ENCODE assay signal across 8 cellular contexts in genomic region chr9:73133042-73133651, GRCh38. TPM values are rescaled to one million over a fixed set of nuclear protein-coding genes. Genes with fewer than 3 reads are reported as not detected.
DNase-seq lines count a peak whose midpoint lies in the region; ATAC-seq, FAIRE-seq and TF ChIP-seq lines count a peak whose summit lies in the region.

No MANE protein-coding gene starts in this region.

- peak; percentile 18 for ATAC-seq in Right ventricle myocardium superior (ENCODE audit: poor library complexity)
- ATAC-seq in Right ventricle myocardium inferior, result no peak
- ATAC-seq in activated CD8-positive, alpha-beta T cell treated with anti-CD3 and anti-CD28 coated beads for 36 hours, result no peak
- ATAC-seq in GM21360 (IDR thresholded peaks at IDR 0.05; ENCODE audit: unreplicated experiment), result no peak
- no peak for ATAC-seq in HG03520 (IDR thresholded peaks at IDR 0.05; ENCODE audit: unreplicated experiment)

- H3K27me3 ChIP-seq in keratinocyte (ENCODE audit: control insufficient read depth, extremely low read depth, insufficient read depth, low read length) (no peaks in the 10 kb centered on the region), uterus (no peaks in the 10 kb centered on the region)

- TF ChIP-seq POLR2A in uterus (IDR thresholded peaks at IDR 0.05), result no peak

- DNase-seq in Right ventricle myocardium superior, result no peak
- no peak for DNase-seq in Right ventricle myocardium inferior (ENCODE audit: missing footprints)
- DNase-seq in activated CD8-positive, alpha-beta T cell treated with anti-CD3 and anti-CD28 coated beads for 36 hours, result no peak
- no peak for DNase-seq in keratinocyte (ENCODE audit: low read depth, low spot score)
- no peak for DNase-seq in uterus
- no peak for DNase-seq in EL

- peaks cover 55% of the 10 kb centered on the region for H3K4me1 ChIP-seq in keratinocyte (ENCODE audit: control insufficient read depth, extremely low read depth, insufficient read depth, low read length)
- no peaks in the 10 kb centered on the region for H3K4me1 ChIP-seq in uterus

- dilution Hi-C loops in keratinocyte (cut with MboI; ENCODE audit: extremely low pct_ligation_motif_present, low sequenced_read_pairs), result no loop called here

- peak overlapping the region; percentile 75 for H3K9ac ChIP-seq in keratinocyte (ENCODE audit: control insufficient read depth, extremely low read depth, insufficient read depth, low read length)

- H3K9me3 ChIP-seq in keratinocyte (ENCODE audit: control insufficient read depth, low read depth, low read length), result no peaks in the 10 kb centered on the region
- H3K9me3 ChIP-seq in uterus, result no peaks in the 10 kb centered on the region

- intact Hi-C loops in Right ventricle myocardium superior (cut with DNase I) (no loop called here), Right ventricle myocardium inferior (cut with DNase I) (loop anchor here (2.0 kb wide), 1 partner anchor 20 kb away; no protein-coding TSS in a partner anchor), uterus (cut with DNase I; ENCODE audit: low total_unique reads) (no loop called here)
- intact Hi-C loops in activated CD8-positive, alpha-beta T cell treated with anti-CD3 and anti-CD28 coated beads for 36 hours (cut with micrococcal nuclease), result loop anchor here (2.0 kb wide), 1 partner anchor 16 kb away; no protein-coding TSS in a partner anchor

- peak overlapping the region; percentile 88 for H3K4me2 ChIP-seq in keratinocyte (ENCODE audit: control insufficient read depth, extremely low read depth, insufficient read depth, low read depth, low read length)

- no peak overlapping the region for H2AFZ ChIP-seq in keratinocyte (ENCODE audit: control insufficient read depth, low read length)

- H3K9me1 ChIP-seq in keratinocyte (ENCODE audit: control insufficient read depth, extremely low read depth, insufficient read depth, low read length), result no peaks in the 10 kb centered on the region

- no peak for TF ChIP-seq CTCF in activated CD8-positive, alpha-beta T cell treated with anti-CD3 and anti-CD28 coated beads for 36 hours (IDR thresholded peaks at IDR 0.05)
- TF ChIP-seq CTCF in keratinocyte (optimal IDR thresholded peaks at IDR 0.05 in 1 of 3, IDR thresholded peaks at IDR 0.05 in 1 of 3, conservative IDR thresholded peaks at IDR 0.05 in 1 of 3; ENCODE audit: extremely low read depth in 1 of 3, insufficient read depth in 2 of 3, low read length in 3 of 3) (no peak), uterus (IDR thresholded peaks at IDR 0.05) (no peak)

- no peaks in the 10 kb centered on the region for H3K9me3 Mint-ChIP-seq in activated CD8-positive, alpha-beta T cell treated with anti-CD3 and anti-CD28 coated beads for 36 hours

- H3K36me3 ChIP-seq in keratinocyte (ENCODE audit: control insufficient read depth in 2 of 2, extremely low read depth in 1 of 2, insufficient read depth in 2 of 2, low read length in 2 of 2) (no peaks in the 10 kb centered on the region), uterus (no peaks in the 10 kb centered on the region)

- no peak for FAIRE-seq in keratinocyte (lab: Jason Lieb, UNC)

- peaks cover 38% of the 10 kb centered on the region for H3K4me1 Mint-ChIP-seq in activated CD8-positive, alpha-beta T cell treated with anti-CD3 and anti-CD28 coated beads for 36 hours (ENCODE audit: low read depth)

- H3K4me3 Mint-ChIP-seq in activated CD8-positive, alpha-beta T cell treated with anti-CD3 and anti-CD28 coated beads for 36 hours, result peak overlapping the region; percentile 78

- no peaks in the 10 kb centered on the region for H4K20me1 ChIP-seq in keratinocyte (ENCODE audit: control insufficient read depth, extremely low read depth, insufficient read depth, low read length)

- H3K36me3 Mint-ChIP-seq in activated CD8-positive, alpha-beta T cell treated with anti-CD3 and anti-CD28 coated beads for 36 hours (ENCODE audit: low read depth), result peaks cover 1% of the 10 kb centered on the region

- H3K79me2 ChIP-seq in keratinocyte (ENCODE audit: control insufficient read depth, insufficient read depth, low read length), result no peaks in the 10 kb centered on the region

- H3K27ac ChIP-seq in keratinocyte (ENCODE audit: control insufficient read depth, insufficient read depth, low read length), result peak overlapping the region; percentile 94
- H3K27ac ChIP-seq in uterus, result peak overlapping the region; percentile 78 to 86

- CTCF ChIA-PET in activated CD8-positive, alpha-beta T cell treated with anti-CD3 and anti-CD28 coated beads for 36 hours (lab: Charles Lee), result interaction anchor here (1.2 to 3.4 kb wide), 6 partner anchors 16 to 50 kb away, joined by 3 to 11 read pairs (median 4); partner anchors contain the start of gene ANXA1

- no peak overlapping the region for H3K4me3 ChIP-seq in keratinocyte (ENCODE audit: control insufficient read depth in 2 of 3, extremely low read depth in 1 of 3, insufficient read depth in 2 of 3, low read depth in 1 of 3, low read length in 3 of 3)
- H3K4me3 ChIP-seq in uterus, result peak overlapping the region in 1 of 2 donors; percentile 44

- H3K27me3 Mint-ChIP-seq in activated CD8-positive, alpha-beta T cell treated with anti-CD3 and anti-CD28 coated beads for 36 hours, result no peaks in the 10 kb centered on the region

- POLR2A ChIA-PET in activated CD8-positive, alpha-beta T cell treated with anti-CD3 and anti-CD28 coated beads for 36 hours (lab: Charles Lee), result interaction anchor here (0.8 to 1.0 kb wide), 3 partner anchors 9 to 22 kb away, joined by 3 to 5 read pairs (median 4); no protein-coding TSS in a partner anchor

- H3K27ac Mint-ChIP-seq in activated CD8-positive, alpha-beta T cell treated with anti-CD3 and anti-CD28 coated beads for 36 hours, result peak overlapping the region; percentile 93

RNA-seq across cellular contexts. Expression of gene ANXA1, which starts 18.5 kb away (rescaled TPM):
- 53.1 TPM for total RNA-seq in Right ventricle myocardium superior
- 75.7 TPM for total RNA-seq in Right ventricle myocardium inferior
- total RNA-seq in activated CD8-positive, alpha-beta T cell treated with anti-CD3 and anti-CD28 coated beads for 36 hours, result 10 to 100 TPM; 33.5 to 36.5 TPM
- 972 to 1,449 TPM (median 1,028 TPM) in 3 replicates for polyA plus RNA-seq in keratinocyte
- polyA plus RNA-seq in keratinocyte (2011; ENCODE audit: low read depth), result 1,388 TPM
- 750 and 1,475 TPM in 2 replicates for polyA plus RNA-seq in keratinocyte (2011; cell fraction: cytosol; rRNA removed)
- polyA plus RNA-seq in keratinocyte (2011; cell fraction: nucleus; rRNA removed), result 1,170 and 1,541 TPM in 2 replicates
- 740 and 1,721 TPM in 2 replicates for polyA plus RNA-seq in keratinocyte (2012; ENCODE audit: low replicate concordance)
- 121 to 703 TPM (median 426 TPM) in 3 replicates for polyA minus RNA-seq in keratinocyte
- polyA minus RNA-seq in keratinocyte (2011; cell fraction: cytosol; rRNA and poly(A)+ RNA removed), result 323 TPM
- 533 and 965 TPM in 2 replicates for polyA minus RNA-seq in keratinocyte (2011; cell fraction: nucleus; rRNA and poly(A)+ RNA removed)
- 100 to 1,000 TPM; 101 to 281 (median 187) TPM for total RNA-seq in uterus

Comparison
In these comparisons a context has a peak if more than half of its experiments do, and no peak if none do; other contexts are left out.
1. intact Hi-C loops: an anchor here in Right ventricle myocardium inferior (2.0 kb wide) and activated CD8-positive, alpha-beta T cell treated with anti-CD3 and anti-CD28 coated beads for 36 hours (2.0 kb wide); none called in Right ventricle myocardium superior and uterus.